Comparison of ENCODE assay signal across 8 cellular contexts in the genomic region with DNA sequence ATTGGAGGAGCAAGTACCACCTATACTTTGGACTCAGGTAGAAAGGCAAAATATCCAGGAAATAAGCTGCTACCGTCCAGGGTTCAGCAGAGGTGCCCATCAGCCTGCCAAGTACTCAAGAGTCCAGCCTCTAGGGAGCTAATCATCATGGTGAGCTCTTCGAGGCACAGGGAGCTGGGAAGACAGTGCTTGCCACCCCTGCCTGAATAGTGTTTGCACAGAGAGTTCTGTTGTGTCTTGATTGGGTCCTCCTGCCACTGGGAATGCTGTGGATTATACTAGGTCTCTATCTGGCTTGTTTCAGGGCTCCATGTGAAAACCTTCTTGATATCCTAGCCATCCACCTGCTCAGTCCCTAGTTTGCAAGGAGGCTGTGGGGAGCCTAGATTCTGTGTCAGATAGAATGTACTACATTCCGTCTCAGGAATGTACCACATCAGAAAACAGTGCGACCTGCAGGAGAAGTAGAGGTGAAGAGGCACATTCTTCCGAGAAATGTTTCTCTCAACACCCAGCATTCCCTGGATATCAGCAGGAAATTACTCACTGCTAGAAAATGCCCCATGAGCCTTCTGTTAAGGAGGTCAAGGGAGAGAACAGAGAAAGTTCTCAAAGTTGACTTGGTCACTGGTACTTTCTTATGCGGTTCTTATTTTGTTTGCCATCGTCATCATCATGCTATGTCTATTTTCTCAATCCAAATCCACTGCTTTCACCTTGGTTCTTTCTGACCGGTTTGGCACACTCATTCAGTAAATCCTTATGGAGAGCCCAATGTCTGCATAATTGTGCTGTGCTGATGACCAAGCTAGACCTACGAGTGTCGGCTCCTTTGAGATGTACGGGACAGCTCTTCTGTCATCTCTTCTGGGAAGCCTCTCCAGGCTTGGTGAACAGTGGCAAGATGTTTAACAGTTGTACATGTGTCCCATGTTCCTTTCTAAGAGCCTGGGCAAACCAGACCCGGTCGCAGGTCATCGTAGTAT. TPM values are rescaled to one million over a fixed set of nuclear protein-coding genes. Genes with fewer than 3 reads are reported as not detected.
A peak's percentile ranks its signal among the peaks of the same experiment; 100 is the strongest.
DNase-seq lines count a peak whose midpoint lies in the region; TF ChIP-seq lines count a peak whose summit lies in the region.

No MANE protein-coding gene starts in this region.

- H3K18ac ChIP-seq in neuronal stem cell (ENCODE audit: low read length), result no peak overlapping the region

- H3K79me1 ChIP-seq in neuronal stem cell (ENCODE audit: low read depth, low read length), result no peaks in the 10 kb centered on the region

- no peak overlapping the region for H3K4ac ChIP-seq in neuronal stem cell (ENCODE audit: low read length)

- H3K4me2 ChIP-seq in DOHH2 (ENCODE audit: low read length) (peak overlapping the region; percentile 72), neuronal stem cell (ENCODE audit: insufficient read depth, low read length, poor library complexity, severe bottlenecking) (no peak overlapping the region)

- no peaks in the 10 kb centered on the region for H3K9me2 ChIP-seq in DOHH2 (replicated peaks; ENCODE audit: control insufficient read depth, low read length)

- H3K36me3 Mint-ChIP-seq in dendritic cell treated with granulocyte-macrophage colony-stimulating factor and Interleukin-4, amounts not matched to agents 40 ng/mL and 50 ng/mL, for 4 days (ENCODE audit: low read depth), result peaks cover 19% of the 10 kb centered on the region

- TF ChIP-seq CTCF in DOHH2 (IDR thresholded peaks at IDR 0.05; ENCODE audit: low read depth, low read length, poor library complexity, severe bottlenecking) (no peak), GM20000 (IDR thresholded peaks at IDR 0.05; ENCODE audit: extremely low read depth, missing control alignments) (no peak)

- H2BK120ac ChIP-seq in neuronal stem cell (ENCODE audit: low read depth, low read length), result no peak overlapping the region

- H3K9me3 ChIP-seq in DOHH2 (ENCODE audit: control insufficient read depth, insufficient read depth, low read length), result no peaks in the 10 kb centered on the region
- no peaks in the 10 kb centered on the region for H3K9me3 ChIP-seq in neuronal stem cell (replicated peaks in 1 of 2; ENCODE audit: control insufficient read depth in 2 of 2, insufficient read depth in 1 of 2, low read depth in 1 of 2, low read length in 2 of 2)

- peak overlapping the region; percentile 76 for H3K27ac Mint-ChIP-seq in dendritic cell treated with granulocyte-macrophage colony-stimulating factor and Interleukin-4, amounts not matched to agents 40 ng/mL and 50 ng/mL, for 4 days

- DNase-seq in HT-29 (ENCODE audit: low spot score) (peak; percentile 96), neuronal stem cell (ENCODE audit: low spot score) (no peak), GM20000 (ENCODE audit: low spot score) (no peak), NCI-H2029 treated with DMSO at 0.1 percent for 48 hours (lab: John Stamatoyannopoulos, UW) (no peak), iPS-NIHi11 (ENCODE audit: low spot score) (no peak), NCI-H82 (lab: John Stamatoyannopoulos, UW) (no peak)

- H3K27me3 Mint-ChIP-seq in dendritic cell treated with granulocyte-macrophage colony-stimulating factor and Interleukin-4, amounts not matched to agents 40 ng/mL and 50 ng/mL, for 4 days, result no peaks in the 10 kb centered on the region

- H3K4me1 Mint-ChIP-seq in dendritic cell treated with granulocyte-macrophage colony-stimulating factor and Interleukin-4, amounts not matched to agents 40 ng/mL and 50 ng/mL, for 4 days (ENCODE audit: low read depth), result peaks cover 60% of the 10 kb centered on the region

- H3K4me3 Mint-ChIP-seq in dendritic cell treated with granulocyte-macrophage colony-stimulating factor and Interleukin-4, amounts not matched to agents 40 ng/mL and 50 ng/mL, for 4 days, result no peak overlapping the region

- H3K23ac ChIP-seq in neuronal stem cell (ENCODE audit: low read depth, low read length, poor library complexity), result peak overlapping the region; percentile 1

- peaks cover 78% of the 10 kb centered on the region for H3K4me1 ChIP-seq in DOHH2 (ENCODE audit: control insufficient read depth, low read length)
- H3K4me1 ChIP-seq in neuronal stem cell (ENCODE audit: control insufficient read depth in 2 of 2, insufficient read depth in 1 of 2, low read depth in 1 of 2, low read length in 2 of 2), result no peaks in the 10 kb centered on the region

- no peak overlapping the region for H2BK12ac ChIP-seq in neuronal stem cell (ENCODE audit: low read length)

- H2AFZ ChIP-seq in neuronal stem cell (ENCODE audit: low read length), result no peak overlapping the region

- H4K8ac ChIP-seq in neuronal stem cell (ENCODE audit: low read depth, low read length), result no peak overlapping the region

- no peak overlapping the region for H2BK5ac ChIP-seq in neuronal stem cell (ENCODE audit: low read length)

- no peak overlapping the region for H2AK5ac ChIP-seq in neuronal stem cell (ENCODE audit: low read depth, low read length)

- H3K9me3 Mint-ChIP-seq in dendritic cell treated with granulocyte-macrophage colony-stimulating factor and Interleukin-4, amounts not matched to agents 40 ng/mL and 50 ng/mL, for 4 days, result no peaks in the 10 kb centered on the region

- no peak overlapping the region for H4K91ac ChIP-seq in neuronal stem cell (ENCODE audit: low read depth, low read length, poor library complexity)

- H3K27me3 ChIP-seq in DOHH2 (ENCODE audit: control insufficient read depth, low read length), result no peaks in the 10 kb centered on the region
- no peaks in the 10 kb centered on the region for H3K27me3 ChIP-seq in neuronal stem cell (ENCODE audit: control insufficient read depth in 3 of 3, insufficient read depth in 3 of 3, low read depth in 1 of 3, low read length in 3 of 3)

- peaks cover 27% of the 10 kb centered on the region for H3F3A ChIP-seq in DOHH2 (ENCODE audit: control insufficient read depth, insufficient read depth)

- no peak overlapping the region for H3K14ac ChIP-seq in neuronal stem cell (ENCODE audit: low read length)

- peaks cover 76% of the 10 kb centered on the region for H3K79me2 ChIP-seq in DOHH2 (ENCODE audit: control insufficient read depth, low read length)

- peaks cover 8% of the 10 kb centered on the region for H3K36me3 ChIP-seq in DOHH2 (ENCODE audit: control insufficient read depth, low read length)
- peaks cover 0 to 7% of the 10 kb centered on the region in 2 donors for H3K36me3 ChIP-seq in neuronal stem cell (replicated peaks in 1 of 2; ENCODE audit: control insufficient read depth in 2 of 2, insufficient read depth in 2 of 2, low read length in 2 of 2)

- intact Hi-C loops in dendritic cell treated with granulocyte-macrophage colony-stimulating factor and Interleukin-4, amounts not matched to agents 40 ng/mL and 50 ng/mL, for 4 days (cut with micrococcal nuclease), result no loop called here

- H3K4me3 ChIP-seq in DOHH2 (ENCODE audit: low read length), result peak overlapping the region; percentile 50
- H3K4me3 ChIP-seq in neuronal stem cell (ENCODE audit: low read length in 2 of 2), result no peak overlapping the region

- peaks cover 11% of the 10 kb centered on the region for H4K20me1 ChIP-seq in DOHH2 (ENCODE audit: control insufficient read depth, insufficient read depth, low read depth, low read length)

- H3K27ac ChIP-seq in DOHH2 (ENCODE audit: low read depth, low read length) (peak overlapping the region; percentile 32), neuronal stem cell (replicated peaks; ENCODE audit: low read length) (no peak overlapping the region)

- no peak overlapping the region for H3K9ac ChIP-seq in neuronal stem cell (ENCODE audit: low read depth, low read length, poor library complexity)

- WGBS in neuronal stem cell (ENCODE audit: extremely low coverage in 2 of 2, insufficient read length in 2 of 2, insufficient replicate concordance in 1 of 2), 2 donors, result no CpG with 5 or more reads among the region's 14 CpGs

- H2BK15ac ChIP-seq in neuronal stem cell (ENCODE audit: low read length), result no peak overlapping the region

RNA-seq across cellular contexts. Expression of a gene that starts 30.7 kb away (rescaled TPM):
- total RNA-seq in HT-29 (2014; rRNA removed; shearing (Covaris generic)), result 36.6 and 37.5 TPM in 2 replicates
- polyA plus RNA-seq in neuronal stem cell (2013, experiment 1 of 2), result 30.8 TPM
- polyA plus RNA-seq in neuronal stem cell (2013, experiment 2 of 2), result 29.7 TPM
